9 cellular contexts compared by ENCODE assay signal in the genomic region with DNA sequence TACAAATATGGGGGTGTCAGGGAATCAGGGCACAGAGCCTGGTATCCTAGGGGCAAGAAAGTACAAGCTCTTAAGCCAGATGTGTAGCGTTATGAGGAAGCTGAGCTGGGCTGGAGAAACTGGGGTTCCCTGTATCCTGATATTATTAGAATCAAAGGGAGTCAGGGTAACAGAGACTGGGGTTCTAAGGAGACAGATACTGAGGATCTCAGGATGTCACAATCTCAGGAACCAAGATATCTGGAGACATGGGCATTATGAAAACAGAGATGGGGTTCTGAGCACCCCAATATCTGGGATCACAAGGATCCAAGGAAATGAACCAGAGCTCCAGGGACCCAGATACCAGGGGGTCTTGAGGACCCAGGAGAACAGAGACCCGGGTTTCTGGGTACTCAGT. TPM values are rescaled to one million over a fixed set of nuclear protein-coding genes. Genes with fewer than 3 reads are reported as not detected.
DNase-seq lines count a peak whose midpoint lies in the region; ATAC-seq, FAIRE-seq and TF ChIP-seq lines count a peak whose summit lies in the region.
"Had no signal": no experiment of that assay in that cellular context is flagged by ENCODE, and none has a peak within 500 bp of the region (broad histone marks: within the 10 kb centered on the region; RNA-seq: fewer than 3 reads in every experiment).

No MANE protein-coding gene starts in this region.

- H3K9me3 ChIP-seq in HAP-1: no peaks in the 10 kb centered on the region
- H3K9me3 ChIP-seq in right atrium auricular region: no peaks in the 10 kb centered on the region
- no peaks in the 10 kb centered on the region for H3K9me3 ChIP-seq in small intestine (ENCODE audit: control insufficient read depth, low read depth)

- ATAC-seq in HG02852 (IDR thresholded peaks at IDR 0.05; ENCODE audit: unreplicated experiment): no peak

- peaks cover 69% of the 10 kb centered on the region for H3K4me1 Mint-ChIP-seq in activated CD4-positive, alpha-beta memory T cell treated with anti-CD3 and anti-CD28 coated beads, Interleukin-2, amount 10 ng/mL, durations not matched to agents 7 days and 5 days

- H3K36me3 Mint-ChIP-seq in activated CD4-positive, alpha-beta memory T cell treated with anti-CD3 and anti-CD28 coated beads, Interleukin-2, amount 10 ng/mL, durations not matched to agents 7 days and 5 days (ENCODE audit: low read depth): peaks cover 49% of the 10 kb centered on the region

- H3K27me3 ChIP-seq in HAP-1 (ENCODE audit: low read depth) (no peaks in the 10 kb centered on the region), right atrium auricular region (no peaks in the 10 kb centered on the region), small intestine (ENCODE audit: control insufficient read depth in 2 of 2, insufficient read depth in 2 of 2, low read length in 2 of 2) (no peaks in the 10 kb centered on the region)

- H3K9me3 Mint-ChIP-seq in activated CD4-positive, alpha-beta memory T cell treated with anti-CD3 and anti-CD28 coated beads, Interleukin-2, amount 10 ng/mL, durations not matched to agents 7 days and 5 days: no peaks in the 10 kb centered on the region

- no peak for FAIRE-seq in small intestine (lab: Jason Lieb, UNC)

- H3K27me3 Mint-ChIP-seq in activated CD4-positive, alpha-beta memory T cell treated with anti-CD3 and anti-CD28 coated beads, Interleukin-2, amount 10 ng/mL, durations not matched to agents 7 days and 5 days: peaks cover 4% of the 10 kb centered on the region

- WGBS in small intestine, 3 donors: 0 to 18% (median 7%) methylated on average over 2 of the region's 2 CpGs

- DNase-seq in HAP-1 (ENCODE audit: low spot score in 2 of 2) (no peak), right atrium auricular region (ENCODE audit: low spot score) (no peak), small intestine (peak; percentile 24), GM19238 (ENCODE audit: insufficient read length, low spot score) (no peak), NCI-H524 (lab: John Stamatoyannopoulos, UW) (no peak), putamen (ENCODE audit: low spot score) (no peak)
- DNase-seq in activated CD4-positive, alpha-beta memory T cell treated with anti-CD3 and anti-CD28 coated beads, Interleukin-2, amount 10 ng/mL, durations not matched to agents 7 days and 5 days: no peak
- DNase-seq: stimulated activated CD4-positive, alpha-beta T cell treated with anti-CD3 and anti-CD28 coated beads, Interleukin-12 subunit alpha, Interleukin-12 subunit beta, amount 100 ng/mL, for 4 hours had no signal

- POLR2A ChIA-PET in activated CD4-positive, alpha-beta memory T cell treated with anti-CD3 and anti-CD28 coated beads, Interleukin-2, amount 10 ng/mL, durations not matched to agents 7 days and 5 days (lab: Charles Lee): interaction anchor here (0.5 to 1.5 kb wide), 4 partner anchors 21 to 707 kb away, joined by 3 to 8 read pairs (median 4); a partner anchor contains a TSS

- H3K27ac Mint-ChIP-seq in activated CD4-positive, alpha-beta memory T cell treated with anti-CD3 and anti-CD28 coated beads, Interleukin-2, amount 10 ng/mL, durations not matched to agents 7 days and 5 days: peak overlapping the region; percentile 97

- peak overlapping the region; percentile 44 for H3K4me3 ChIP-seq in HAP-1
- H3K4me3 ChIP-seq in right atrium auricular region: peak overlapping the region; percentile 61 to 62
- H3K4me3 ChIP-seq in small intestine (ENCODE audit: low read depth in 1 of 2, low read length in 2 of 2): peak overlapping the region; percentile 91 to 95

- H3K4me1 ChIP-seq in HAP-1: peaks cover 16% of the 10 kb centered on the region
- peaks cover 0 to 87% of the 10 kb centered on the region in 2 donors for H3K4me1 ChIP-seq in right atrium auricular region
- H3K4me1 ChIP-seq in small intestine (ENCODE audit: control insufficient read depth in 2 of 2, insufficient read depth in 1 of 2, low read depth in 1 of 2, low read length in 1 of 2): peaks cover 5 to 11% of the 10 kb centered on the region in 2 donors

- H3K4me3 Mint-ChIP-seq in activated CD4-positive, alpha-beta memory T cell treated with anti-CD3 and anti-CD28 coated beads, Interleukin-2, amount 10 ng/mL, durations not matched to agents 7 days and 5 days: peak overlapping the region; percentile 87

- TF ChIP-seq CTCF in right atrium auricular region (IDR thresholded peaks at IDR 0.05): no peak

- CTCF ChIA-PET in activated CD4-positive, alpha-beta memory T cell treated with anti-CD3 and anti-CD28 coated beads, Interleukin-2, amount 10 ng/mL, durations not matched to agents 7 days and 5 days (lab: Charles Lee): interaction anchor here (0.7 to 1.7 kb wide), 4 partner anchors 13 to 35 kb away, joined by 3 to 10 read pairs (median 5); no protein-coding TSS in a partner anchor

- H3K27ac ChIP-seq in right atrium auricular region (peak overlapping the region; percentile 94), small intestine (ENCODE audit: low read depth in 1 of 2, low read length in 1 of 2) (peak overlapping the region; percentile 97 to 100)

- in situ Hi-C loops in HAP-1 (cut with MboI; ENCODE audit: low sequenced_read_pairs): no loop called here

- H3K36me3 ChIP-seq in HAP-1 (replicated peaks): peaks cover 12% of the 10 kb centered on the region
- H3K36me3 ChIP-seq in right atrium auricular region: peaks cover 20% of the 10 kb centered on the region
- peaks cover 0 to 5% of the 10 kb centered on the region in 2 donors for H3K36me3 ChIP-seq in small intestine (ENCODE audit: control insufficient read depth in 2 of 2, insufficient read depth in 2 of 2, low read length in 2 of 2)

RNA-seq across cellular contexts. Expression of a gene that starts 0.8 kb away (rescaled TPM):
- total RNA-seq in activated CD4-positive, alpha-beta memory T cell treated with anti-CD3 and anti-CD28 coated beads, Interleukin-2, amount 10 ng/mL, durations not matched to agents 7 days and 5 days: 10 to 100 TPM; 63.4 to 66.6 TPM
- 10 to 100 TPM; 15.3 to 25.2 TPM for total RNA-seq in right atrium auricular region
- 100 to 1,000 TPM in 2 of 3 donors, 10 to 100 TPM in 1; 48.6 to 136 (median 106) TPM for polyA plus RNA-seq in small intestine

RNA-seq across cellular contexts. Expression of a gene that starts 28.4 kb away (rescaled TPM):
- not detected for total RNA-seq in activated CD4-positive, alpha-beta memory T cell treated with anti-CD3 and anti-CD28 coated beads, Interleukin-2, amount 10 ng/mL, durations not matched to agents 7 days and 5 days
- total RNA-seq in right atrium auricular region: not detected
- 100 to 1,000 TPM in 2 of 3 donors, 10 to 100 TPM in 1; 67.6 to 162 (median 117) TPM for polyA plus RNA-seq in small intestine

RNA-seq across cellular contexts. Expression of a gene that starts 50.4 kb away (rescaled TPM):
- not detected for total RNA-seq in activated CD4-positive, alpha-beta memory T cell treated with anti-CD3 and anti-CD28 coated beads, Interleukin-2, amount 10 ng/mL, durations not matched to agents 7 days and 5 days
- total RNA-seq in right atrium auricular region: not detected
- not detected for polyA plus RNA-seq in small intestine

RNA-seq across cellular contexts. Expression of a gene that starts 59.6 kb away (rescaled TPM):
- not detected for total RNA-seq in activated CD4-positive, alpha-beta memory T cell treated with anti-CD3 and anti-CD28 coated beads, Interleukin-2, amount 10 ng/mL, durations not matched to agents 7 days and 5 days
- 100 to 1,000 TPM in 1 of 2 donors, 10 to 100 TPM in 1; 82.1 to 102 TPM for total RNA-seq in right atrium auricular region
- 10 to 100 TPM in 1 of 3 donors, 1 to 10 TPM in 2; 2.9 to 32.6 (median 4.3) TPM for polyA plus RNA-seq in small intestine
